Comparison of ENCODE assay signal across 30 cellular contexts in genomic region chr10:70743879-70744278, GRCh38. TPM values are rescaled to one million over a fixed set of nuclear protein-coding genes. Genes with fewer than 3 reads are reported as not detected.
"Had no signal": no experiment of that assay in that cellular context is flagged by ENCODE, and none has a peak within 500 bp of the region (broad histone marks: within the 10 kb centered on the region; RNA-seq: fewer than 3 reads in every experiment).

No MANE protein-coding gene starts in this region.

- H3K27me3 Mint-ChIP-seq: activated B cell treated with CpG ODN at 0.5 μM for 24 hours; activated CD4-positive, alpha-beta T cell treated with anti-CD3 and anti-CD28 coated beads for 36 hours; activated CD8-positive, alpha-beta memory T cell treated with anti-CD3 and anti-CD28 coated beads, Interleukin-2, amount 10 ng/mL, durations not matched to agents 7 days and 5 days; memory B cell had no signal

- H3K27ac ChIP-seq: body of pancreas, esophagus muscularis mucosa, foreskin keratinocyte, neutrophil, testis, uterus had no signal

- H3K4me3 ChIP-seq: body of pancreas, esophagus muscularis mucosa, heart left ventricle, testis, transverse colon, uterus had no signal

- H3K36me3 ChIP-seq: esophagus muscularis mucosa, heart left ventricle, neutrophil, transverse colon, uterus had no signal

- H3K9me3 Mint-ChIP-seq: activated B cell treated with CpG ODN at 0.5 μM for 24 hours; activated naive CD4-positive, alpha-beta T cell treated with anti-CD3 and anti-CD28 coated beads, Interleukin-2, amount 50 U/mL, for 72 hours; immature natural killer cell; memory B cell had no signal

- H3K27ac Mint-ChIP-seq: activated B cell treated with CpG ODN at 0.5 μM for 24 hours; activated CD4-positive, alpha-beta T cell treated with anti-CD3 and anti-CD28 coated beads for 36 hours; immature natural killer cell; memory B cell; progenitor cell of endocrine pancreas had no signal

- H3K27me3 ChIP-seq: body of pancreas, esophagus muscularis mucosa, heart left ventricle, neutrophil, testis, transverse colon, uterus had no signal

- H3K4me1 Mint-ChIP-seq: activated B cell treated with CpG ODN at 0.5 μM for 24 hours, memory B cell had no signal

- H3K36me3 Mint-ChIP-seq: activated naive CD4-positive, alpha-beta T cell treated with anti-CD3 and anti-CD28 coated beads, Interleukin-2, amount 50 U/mL, for 72 hours; immature natural killer cell; memory B cell had no signal

- DNase-seq: activated B cell treated with CpG ODN at 0.5 μM for 24 hours; activated CD4-positive, alpha-beta T cell treated with anti-CD3 and anti-CD28 coated beads for 36 hours; activated CD8-positive, alpha-beta memory T cell treated with anti-CD3 and anti-CD28 coated beads, Interleukin-2, amount 10 ng/mL, durations not matched to agents 7 days and 5 days; activated CD8-positive, alpha-beta T cell treated with anti-CD3 and anti-CD28 coated beads, Interleukin-2, amount 10 ng/mL, durations not matched to agents 7 days and 5 days; activated naive CD4-positive, alpha-beta T cell; activated T-cell treated with anti-CD3 and anti-CD28 coated beads, Interleukin-2, amount 50 U/mL, for 48 hours; body of pancreas; cerebellar nuclear complex; cortex of kidney; foreskin keratinocyte; hypothalamus; immature natural killer cell; retina; stimulated activated naive CD4-positive, alpha-beta T cell; T-helper 2 cell; testis; transverse colon; uterus had no signal

- H3K4me3 Mint-ChIP-seq: activated B cell treated with CpG ODN at 0.5 μM for 24 hours; activated CD4-positive, alpha-beta T cell treated with anti-CD3 and anti-CD28 coated beads for 36 hours; activated CD8-positive, alpha-beta memory T cell treated with anti-CD3 and anti-CD28 coated beads, Interleukin-2, amount 10 ng/mL, durations not matched to agents 7 days and 5 days; activated CD8-positive, alpha-beta T cell treated with anti-CD3 and anti-CD28 coated beads, Interleukin-2, amount 10 ng/mL, durations not matched to agents 7 days and 5 days; immature natural killer cell; memory B cell; nephron had no signal

- ATAC-seq: activated CD4-positive, alpha-beta T cell treated with anti-CD3 and anti-CD28 coated beads for 36 hours; activated CD8-positive, alpha-beta memory T cell treated with anti-CD3 and anti-CD28 coated beads, Interleukin-2, amount 10 ng/mL, durations not matched to agents 7 days and 5 days; activated CD8-positive, alpha-beta T cell treated with anti-CD3 and anti-CD28 coated beads, Interleukin-2, amount 10 ng/mL, durations not matched to agents 7 days and 5 days; activated naive CD4-positive, alpha-beta T cell treated with anti-CD3 and anti-CD28 coated beads, Interleukin-2, amount 50 U/mL, for 72 hours; body of pancreas; foreskin keratinocyte; heart left ventricle; SK-N-SH treated with all-trans-retinoic acid at 6 μM for 48 hours had no signal

- H3K9me3 ChIP-seq: body of pancreas, esophagus muscularis mucosa, neutrophil, testis, transverse colon, uterus had no signal

- H3K4me1 ChIP-seq: body of pancreas, foreskin keratinocyte, testis, uterus had no signal

RNA-seq across cellular contexts. Expression of gene TBATA, which starts 41.3 kb away (rescaled TPM):
- total RNA-seq: activated B cell treated with CpG ODN at 0.5 μM for 24 hours; activated CD4-positive, alpha-beta T cell treated with anti-CD3 and anti-CD28 coated beads for 36 hours; activated CD8-positive, alpha-beta memory T cell treated with anti-CD3 and anti-CD28 coated beads, Interleukin-2, amount 10 ng/mL, durations not matched to agents 7 days and 5 days; activated CD8-positive, alpha-beta T cell treated with anti-CD3 and anti-CD28 coated beads, Interleukin-2, amount 10 ng/mL, durations not matched to agents 7 days and 5 days; activated naive CD4-positive, alpha-beta T cell treated with anti-CD3 and anti-CD28 coated beads, Interleukin-2, amount 50 U/mL, for 72 hours; aorta; body of pancreas; esophagus muscularis mucosa; foreskin keratinocyte; heart left ventricle; kidney epithelial cell; lower leg skin; osteocyte; progenitor cell of endocrine pancreas; transverse colon; uterus had no signal
- polyA plus RNA-seq: aorta, foreskin keratinocyte, heart left ventricle, immature natural killer cell had no signal
